Comparison of ENCODE assay signal across 8 cellular contexts in genomic region chr15:89575146-89575655, GRCh38. TPM values are rescaled to one million over a fixed set of nuclear protein-coding genes. Genes with fewer than 3 reads are reported as not detected.
DNase-seq lines count a peak whose midpoint lies in the region; ATAC-seq and TF ChIP-seq lines count a peak whose summit lies in the region.

TICRR (plus strand) TSS chr15:89575469; CDS start chr15:89575587, 118 bp downstream.

- H3K27me3 ChIP-seq in esophagus muscularis mucosa, result peaks cover 0 to 15% (median 0%) of the 10 kb centered on the region in 4 donors
- H3K27me3 ChIP-seq in muscle layer of duodenum (ENCODE audit: low read depth, low read length), result no peaks in the 10 kb centered on the region

- H3K9me3 ChIP-seq in esophagus muscularis mucosa (no peaks in the 10 kb centered on the region), muscle layer of duodenum (ENCODE audit: control insufficient read depth in 1 of 2, low read length in 2 of 2) (no peaks in the 10 kb centered on the region)

- H3K36me3 ChIP-seq in esophagus muscularis mucosa, result no peaks in the 10 kb centered on the region
- no peaks in the 10 kb centered on the region for H3K36me3 ChIP-seq in muscle layer of duodenum (ENCODE audit: control insufficient read depth in 1 of 2, insufficient read depth in 2 of 2, low read length in 2 of 2)

- intact Hi-C loops in esophagus muscularis mucosa (cut with DNase I), result no loop called here

- no peak for TF ChIP-seq EP300 in esophagus muscularis mucosa (IDR thresholded peaks at IDR 0.05)

- H3K4me3 ChIP-seq in esophagus muscularis mucosa (peak within 1 kb of the TSS; percentile 67 to 90 (median 76)), muscle layer of duodenum (ENCODE audit: low read depth in 1 of 2, low read length in 2 of 2) (peak within 1 kb of the TSS; percentile 62 to 94)

- H3K4me1 ChIP-seq in esophagus muscularis mucosa (peaks cover 9 to 16% (median 10%) of the 10 kb centered on the region in 4 donors), muscle layer of duodenum (ENCODE audit: control insufficient read depth in 1 of 2, insufficient read depth in 2 of 2, low read length in 2 of 2) (peaks cover 0 to 11% of the 10 kb centered on the region in 2 donors)

- TF ChIP-seq CTCF in esophagus muscularis mucosa (IDR thresholded peaks at IDR 0.05), result no peak

- peak; percentile 90 for ATAC-seq in GM21737 (IDR thresholded peaks at IDR 0.05; ENCODE audit: unreplicated experiment)

- DNase-seq in DMS79 (lab: John Stamatoyannopoulos, UW) (peak; percentile 96), KG1 (lab: John Stamatoyannopoulos, UW) (peak; percentile 97), esophagus muscularis mucosa (ENCODE audit: extremely low spot score) (peak; percentile 99)
- DNase-seq in activated T-cell treated with anti-CD3 and anti-CD28 coated beads, Interleukin-2, amount 50 U/mL, for 1 hour, result peak; percentile 86
- DNase-seq in stimulated activated CD8-positive, alpha-beta memory T cell treated with anti-CD3 and anti-CD28 coated beads, Interleukin-7, amount 100 ng/mL, for 24 hours (ENCODE audit: low read depth), result peak; percentile 87

- 0% methylated on average over 24 of the region's 37 CpGs for WGBS in esophagus muscularis mucosa

- H3K27ac ChIP-seq in esophagus muscularis mucosa (replicated peaks in 1 of 4) (peak within 1 kb of the TSS in 1 of 4 donors; percentile 26), muscle layer of duodenum (ENCODE audit: low read length) (no peak within 1 kb of the TSS)

- no peak for TF ChIP-seq POLR2A in esophagus muscularis mucosa (IDR thresholded peaks at IDR 0.05; ENCODE audit: low read depth)

TF ChIP-seq in PFSK-1, 5 proteins besides CTCF, POLR2A, EP300 and RAD21:
- peak; percentile 74; the same call in 1 of the 2 replicates for TF ChIP-seq TAF1 (IDR thresholded peaks at IDR 0.05; ENCODE audit: borderline replicate concordance, insufficient read depth, low read length)
- TF ChIP-seq POLR2AphosphoS5 (IDR thresholded peaks at IDR 0.05; ENCODE audit: low read depth, low read length), result no peak; the same call in 1 of the 2 replicates

RNA-seq across cellular contexts. Expression of gene TICRR, which starts in this region (rescaled TPM):
- polyA plus RNA-seq in PFSK-1 (2012; ENCODE audit: insufficient read length, low read depth), result 3.6 TPM
- total RNA-seq in esophagus muscularis mucosa, result under 1 TPM in 3 of 4 donors, not detected in 1; under 0.01 to 0.29 (median 0.06) TPM

Comparison
In these comparisons a context has a peak if more than half of its experiments do, and no peak if none do; other contexts are left out.
1. Peak in DNase-seq and H3K4me3 ChIP-seq in esophagus muscularis mucosa; RNA of the gene not detected or under 1 TPM.